In genomic region chr1:206467915-206468314, GRCh38 we compare ENCODE assay signal across 8 cellular contexts. TPM values are rescaled to one million over a fixed set of nuclear protein-coding genes. Genes with fewer than 3 reads are reported as not detected.
DNase-seq lines count a peak whose midpoint lies in the region; ATAC-seq, FAIRE-seq and TF ChIP-seq lines count a peak whose summit lies in the region.

No MANE protein-coding gene starts in this region.

- H3K9me3 Mint-ChIP-seq in dendritic cell treated with granulocyte-macrophage colony-stimulating factor and Interleukin-4, amounts not matched to agents 40 ng/mL and 50 ng/mL, for 4 days = no peaks in the 10 kb centered on the region

- H3K36me3 ChIP-seq in H7 (replicated peaks; ENCODE audit: control insufficient read depth, insufficient read depth, low read length) = no peaks in the 10 kb centered on the region; the same call in 1 of the 2 replicates

- H3K4me3 ChIP-seq in H7 (ENCODE audit: insufficient read depth, low read depth, low read length) = no peak overlapping the region

- intact Hi-C loops in dendritic cell treated with granulocyte-macrophage colony-stimulating factor and Interleukin-4, amounts not matched to agents 40 ng/mL and 50 ng/mL, for 4 days (cut with micrococcal nuclease) = no loop called here
- intact Hi-C loops in sciatic nerve (cut with DNase I) = no loop called here

- H3K4me3 Mint-ChIP-seq in dendritic cell treated with granulocyte-macrophage colony-stimulating factor and Interleukin-4, amounts not matched to agents 40 ng/mL and 50 ng/mL, for 4 days = peak overlapping the region; percentile 28

- H3K36me3 Mint-ChIP-seq in dendritic cell treated with granulocyte-macrophage colony-stimulating factor and Interleukin-4, amounts not matched to agents 40 ng/mL and 50 ng/mL, for 4 days (ENCODE audit: low read depth) = peaks cover 17% of the 10 kb centered on the region

- peaks cover 94% of the 10 kb centered on the region for H3K4me1 Mint-ChIP-seq in dendritic cell treated with granulocyte-macrophage colony-stimulating factor and Interleukin-4, amounts not matched to agents 40 ng/mL and 50 ng/mL, for 4 days (ENCODE audit: low read depth)

- peak; percentile 9 for ATAC-seq in sciatic nerve
- ATAC-seq in GM19467 (IDR thresholded peaks at IDR 0.05; ENCODE audit: unreplicated experiment) = no peak

- H3K27me3 ChIP-seq in H7 (ENCODE audit: control insufficient read depth, insufficient read depth, low read length) = no peaks in the 10 kb centered on the region; the same call in 1 of the 2 replicates

- peaks cover 6% of the 10 kb centered on the region for H3K27me3 Mint-ChIP-seq in dendritic cell treated with granulocyte-macrophage colony-stimulating factor and Interleukin-4, amounts not matched to agents 40 ng/mL and 50 ng/mL, for 4 days

- DNase-seq in GM12891 (ENCODE audit: insufficient read length, low spot score) = no peak
- peak; percentile 96 to 98 for DNase-seq in NOMO-1 (lab: John Stamatoyannopoulos, UW; ENCODE audit: unreplicated experiment in 2 of 2)
- DNase-seq in sciatic nerve (ENCODE audit: low spot score) = no peak
- no peak for DNase-seq in iPS-NIHi11 (ENCODE audit: low spot score)
- DNase-seq in activated gamma-delta T cell (lab: John Stamatoyannopoulos, UW) = no peak
- no peak for DNase-seq in H7

- peak; percentile 76 for FAIRE-seq in GM12891 (lab: Jason Lieb, UNC)

- H3K27ac Mint-ChIP-seq in dendritic cell treated with granulocyte-macrophage colony-stimulating factor and Interleukin-4, amounts not matched to agents 40 ng/mL and 50 ng/mL, for 4 days = peak overlapping the region; percentile 82

- TF ChIP-seq POLR2A in GM12891 (IDR thresholded peaks at IDR 0.05; ENCODE audit: low read depth, low read length) = no peak

TF ChIP-seq in GM12891, 5 proteins besides CTCF, POLR2A, EP300 and RAD21:
- no peak for TF ChIP-seq POLR2AphosphoS5 (IDR thresholded peaks at IDR 0.05; ENCODE audit: low read depth, low read length)
- TF ChIP-seq TAF1 (IDR thresholded peaks at IDR 0.05; ENCODE audit: low read depth, low read length) = no peak
- no peak for TF ChIP-seq PAX5 (IDR thresholded peaks at IDR 0.05; ENCODE audit: insufficient read depth, low read length, severe bottlenecking)
- TF ChIP-seq POU2F2 (IDR thresholded peaks at IDR 0.05; ENCODE audit: low read depth, low read length) = no peak
- TF ChIP-seq SPI1 (IDR thresholded peaks at IDR 0.05; ENCODE audit: low read depth, low read length) = peak; percentile 1; the same call in 1 of the 2 replicates

RNA-seq across cellular contexts. Expression of gene IKBKE, which starts 2.4 kb away (rescaled TPM):
- polyA plus RNA-seq in GM12891 (2012; ENCODE audit: low read depth, missing spikeins) = 12.4 TPM
- total RNA-seq in sciatic nerve = 4.1 TPM
- 5.8 and 9.4 TPM in 2 replicates for total RNA-seq in H7 (2014; rRNA removed; shearing (Covaris generic))

RNA-seq across cellular contexts. Expression of gene RASSF5, which starts 39.4 kb away (rescaled TPM):
- 51.8 TPM for polyA plus RNA-seq in GM12891 (2012; ENCODE audit: low read depth, missing spikeins)
- 53.0 TPM for total RNA-seq in sciatic nerve
- total RNA-seq in H7 (2014; rRNA removed; shearing (Covaris generic)) = 0.24 and 0.70 TPM in 2 replicates

Comparison
In these comparisons a context has a peak if more than half of its experiments do, and no peak if none do; other contexts are left out.
1. DNase-seq: peak in NOMO-1 (2 of 2); none in GM12891 (single experiment), sciatic nerve (single experiment), iPS-NIHi11 (single experiment), activated gamma-delta T cell (single experiment) and H7 (single experiment).
2. RNA of gene RASSF5, which starts 39.4 kb away (total RNA-seq): 53.0 TPM in sciatic nerve (single experiment); 0.24 to 0.70 TPM in H7; every median in the first group is over 10 times any median in the second.